25 cellular contexts compared by ENCODE assay signal in the genomic region with DNA sequence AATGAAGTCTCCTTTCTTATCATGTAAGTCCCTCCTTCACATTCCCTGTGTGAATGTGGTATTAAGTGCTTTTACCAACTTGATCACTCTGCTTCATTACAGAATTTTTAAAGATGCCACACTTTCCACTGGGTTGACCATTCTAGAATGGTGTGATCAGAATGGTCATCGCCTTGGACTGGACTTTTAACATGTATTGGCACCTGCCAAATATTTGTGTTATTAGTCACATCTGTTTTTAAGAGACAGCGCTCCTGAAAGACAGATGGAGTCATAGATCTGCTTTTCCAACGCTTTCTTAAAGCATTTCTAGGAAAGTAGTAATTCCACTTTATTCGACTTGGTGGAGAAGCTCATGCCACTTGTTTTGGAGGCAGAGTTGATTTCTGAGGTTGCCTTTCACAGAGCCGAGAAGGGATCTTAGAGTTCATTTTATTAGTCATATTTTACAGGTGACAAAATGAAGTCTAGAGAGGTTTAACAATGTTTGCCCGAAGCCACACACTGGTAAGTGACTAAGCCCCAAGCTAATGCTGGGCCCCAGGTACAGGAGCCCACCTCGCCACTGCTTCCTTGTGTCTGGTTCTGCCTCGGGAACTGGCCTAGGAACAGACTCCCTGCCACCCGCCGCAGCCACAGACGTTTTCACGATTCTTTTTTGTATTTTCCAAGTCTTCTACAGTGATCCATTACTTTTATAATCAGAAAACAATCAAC. TPM values are rescaled to one million over a fixed set of nuclear protein-coding genes. Genes with fewer than 3 reads are reported as not detected.
DNase-seq lines count a peak whose midpoint lies in the region; ATAC-seq, FAIRE-seq and TF ChIP-seq lines count a peak whose summit lies in the region.
"Had no signal": no experiment of that assay in that cellular context is flagged by ENCODE, and none has a peak within 500 bp of the region (broad histone marks: within the 10 kb centered on the region; RNA-seq: fewer than 3 reads in every experiment).

No MANE protein-coding gene starts in this region.

- TF ChIP-seq RAD21 in HepG2 (CRISPR knock-in tag; IDR thresholded peaks at IDR 0.05): no peak
- TF ChIP-seq RAD21 in SK-N-SH (IDR thresholded peaks at IDR 0.05; ENCODE audit: low read length): no peak

- peak overlapping the region; percentile 94 for H2BK12ac ChIP-seq in trophoblast cell (ENCODE audit: low read length)

- no peak overlapping the region for H3K4me3 ChIP-seq in cardiac muscle cell
- H3K4me3 ChIP-seq in heart left ventricle: no peak overlapping the region
- no peak overlapping the region for H3K4me3 ChIP-seq in HepG2 (replicated peaks in 1 of 3; ENCODE audit: insufficient read depth in 1 of 3, low read depth in 2 of 3, low read length in 3 of 3)
- H3K4me3 ChIP-seq in trophoblast cell (ENCODE audit: low read depth, low read length): no peak overlapping the region
- no peak overlapping the region for H3K4me3 ChIP-seq in SK-N-SH (ENCODE audit: low read depth in 2 of 2, low read length in 1 of 2)
- H3K4me3 ChIP-seq: GM12878, Peyer's patch, SJSA1 had no signal

- peak overlapping the region; percentile 94 for H4K91ac ChIP-seq in trophoblast cell (ENCODE audit: low read depth, low read length)

- no peak overlapping the region for H2AK5ac ChIP-seq in trophoblast cell (ENCODE audit: low read length)

- H2BK5ac ChIP-seq in trophoblast cell (ENCODE audit: low read depth, low read length, poor library complexity): peak overlapping the region; percentile 97

- H3K18ac ChIP-seq in trophoblast cell (ENCODE audit: low read length): peak overlapping the region; percentile 77

- peaks cover 41% of the 10 kb centered on the region for H3K79me1 ChIP-seq in trophoblast cell (ENCODE audit: low read length)

- 87 to 92% (median 90%) methylated on average over 12 of the region's 12 CpGs for WGBS in heart left ventricle, 4 donors
- WGBS in HepG2 (ENCODE audit: low lambda C conversion rate): 30% methylated on average over 12 of the region's 12 CpGs
- WGBS in trophoblast cell (ENCODE audit: extremely low coverage, insufficient coverage, insufficient read length): no CpG with 5 or more reads among the region's 12 CpGs
- WGBS in SK-N-SH (ENCODE audit: low lambda C conversion rate): 82% methylated on average over 12 of the region's 12 CpGs

- no peak overlapping the region for H3K23ac ChIP-seq in trophoblast cell (ENCODE audit: low read length)

- H3K4me1 ChIP-seq in cardiac muscle cell (ENCODE audit: low read depth): peaks cover 9% of the 10 kb centered on the region
- peaks cover 0 to 22% (median 6%) of the 10 kb centered on the region in 12 donors for H3K4me1 ChIP-seq in heart left ventricle
- peaks cover 22% of the 10 kb centered on the region for H3K4me1 ChIP-seq in HepG2 (ENCODE audit: insufficient read depth, low read length)
- peaks cover 13 to 27% of the 10 kb centered on the region in 2 experiments for H3K4me1 ChIP-seq in trophoblast cell (ENCODE audit: control insufficient read depth in 1 of 2, insufficient read depth in 2 of 2, low read length in 2 of 2)
- no peaks in the 10 kb centered on the region; a peak in 1 of 4 replicates for H3K4me1 ChIP-seq in SK-N-SH (ENCODE audit: control insufficient read depth in 1 of 2, insufficient read depth in 2 of 2, low read depth in 1 of 2, low read length in 1 of 2)

- no peak for DNase-seq in cardiac muscle cell (ENCODE audit: low read depth in 1 of 2, low spot score in 1 of 2)
- no peak for DNase-seq in heart left ventricle
- DNase-seq in HepG2 (ENCODE audit: low spot score): no peak
- no peak for DNase-seq in trophoblast cell
- DNase-seq in SK-N-SH: no peak
- DNase-seq in NCI-H1105 (lab: John Stamatoyannopoulos, UW): no peak
- DNase-seq in HFFc6: no peak
- DNase-seq: COR-L47, DMS153, H7, IMR-90, Karpas-422, MM.1S, NCI-H1092, NCI-H146, NCI-H2081, NCI-H2171 treated with DMSO at 0.1 percent for 48 hours, NCI-H446 treated with DMSO at 0.1 percent for 48 hours, NCI-H69, Peyer's patch had no signal

- CTCF ChIA-PET in HepG2 (lab: Yijun Ruan, JAX; ENCODE audit: low intra/inter-chr PET ratio, low total read pairs) (no interaction called here), SK-N-SH (lab: Yijun Ruan, JAX) (interaction anchor here (1.2 to 8.8 kb wide), 4 partner anchors 39 to 637 kb away, joined by 3 to 133 read pairs (median 3); no protein-coding TSS in a partner anchor)

- in situ Hi-C loops in HepG2 (cut with HindIII; ENCODE audit: extremely low pct_ligation_motif_present, low pct_unique_long_range_greater_than_20kb): loop anchor here (5.0 kb wide), 1 partner anchor 465 kb away; no protein-coding TSS in a partner anchor

- no peaks in the 10 kb centered on the region; the same call in 1 of the 2 replicates for H3K36me3 Mint-ChIP-seq in HFFc6 (ENCODE audit: low read depth)

- no peak overlapping the region for H3K4me2 ChIP-seq in HepG2 (ENCODE audit: low read depth, low read length)
- H3K4me2 ChIP-seq in trophoblast cell (ENCODE audit: low read length): no peak overlapping the region
- no peak overlapping the region for H3K4me2 ChIP-seq in SK-N-SH

- TF ChIP-seq EP300 in HepG2 (IDR thresholded peaks at IDR 0.05; ENCODE audit: low read depth in 2 of 2, low read length in 2 of 2) (no peak), HepG2 (CRISPR knock-in tag; IDR thresholded peaks at IDR 0.05; ENCODE audit: borderline replicate concordance) (no peak), SK-N-SH (IDR thresholded peaks at IDR 0.05; ENCODE audit: borderline replicate concordance in 1 of 2, low read depth in 1 of 2, low read length in 1 of 2) (no peak)

- no peak overlapping the region for H4K8ac ChIP-seq in trophoblast cell (ENCODE audit: low read depth, low read length)

- H3K79me2 ChIP-seq in HepG2 (ENCODE audit: insufficient read depth, low read length) (no peaks in the 10 kb centered on the region), trophoblast cell (ENCODE audit: control insufficient read depth, insufficient read depth, low read length, poor library complexity) (no peaks in the 10 kb centered on the region), SK-N-SH (ENCODE audit: insufficient read depth) (no peaks in the 10 kb centered on the region)

- no TSS peak for BruUV-seq in HepG2 (replicated peaks; lab: Mats Ljungman, UMichigan)

- peak overlapping the region; percentile 75 for H3K14ac ChIP-seq in trophoblast cell (ENCODE audit: low read length)

- H3K9me3 ChIP-seq in cardiac muscle cell (ENCODE audit: low read depth) (no peaks in the 10 kb centered on the region), heart left ventricle (no peaks in the 10 kb centered on the region), HepG2 (ENCODE audit: low read length) (no peaks in the 10 kb centered on the region), trophoblast cell (ENCODE audit: insufficient read depth, low read depth, low read length) (no peaks in the 10 kb centered on the region), SK-N-SH (no peaks in the 10 kb centered on the region)
- H3K9me3 ChIP-seq: Peyer's patch, SJSA1 had no signal

- H4K20me1 ChIP-seq in HepG2 (ENCODE audit: insufficient read depth, low read length) (no peaks in the 10 kb centered on the region), SK-N-SH (ENCODE audit: insufficient read depth) (no peaks in the 10 kb centered on the region)

- peak overlapping the region; percentile 94 for H2BK120ac ChIP-seq in trophoblast cell (ENCODE audit: insufficient read depth, low read length, poor library complexity)

- intact Hi-C loops in heart left ventricle (cut with DNase I): loop anchor here in 4 of 10 donors (5.0 to 10.0 kb wide), 3 partner anchors 325 to 635 kb away; no protein-coding TSS in a partner anchor
- intact Hi-C loops in HepG2 (cut with micrococcal nuclease; ENCODE audit: unreplicated experiment): no loop called here

- H3K9ac ChIP-seq in HepG2 (ENCODE audit: insufficient read depth, low read depth, low read length) (no peak overlapping the region), trophoblast cell (ENCODE audit: low read length) (no peak overlapping the region), SK-N-SH (no peak overlapping the region)

- POLR2A ChIA-PET in HepG2 (lab: Yijun Ruan, JAX) (no interaction called here), SK-N-SH (lab: Yijun Ruan, JAX) (no interaction called here)

- H3K9me3 Mint-ChIP-seq in HFFc6: no peaks in the 10 kb centered on the region

- peak overlapping the region; percentile 60 for H3K4ac ChIP-seq in trophoblast cell (ENCODE audit: low read depth, low read length)

- H3K36me3 ChIP-seq in cardiac muscle cell (no peaks in the 10 kb centered on the region), heart left ventricle (no peaks in the 10 kb centered on the region), HepG2 (replicated peaks in 1 of 2; ENCODE audit: control insufficient read depth in 1 of 2, insufficient read depth in 2 of 2, low read length in 2 of 2) (no peaks in the 10 kb centered on the region), trophoblast cell (ENCODE audit: control insufficient read depth in 1 of 2, insufficient read depth in 2 of 2, low read length in 2 of 2) (no peaks in the 10 kb centered on the region), SK-N-SH (replicated peaks in 1 of 2; ENCODE audit: control insufficient read depth in 1 of 2, insufficient read depth in 2 of 2, low read length in 1 of 2) (no peaks in the 10 kb centered on the region)
- H3K36me3 ChIP-seq: Peyer's patch, SJSA1 had no signal

- no peak for FAIRE-seq in HepG2 (lab: Jason Lieb, UNC)
- FAIRE-seq: GM12878 had no signal

- H2AFZ ChIP-seq in HepG2 (ENCODE audit: low read length): no peak overlapping the region
- no peak overlapping the region for H2AFZ ChIP-seq in trophoblast cell (ENCODE audit: insufficient read depth, low read length, poor library complexity)
- no peak overlapping the region for H2AFZ ChIP-seq in SK-N-SH (ENCODE audit: low read depth)

- H4K12ac ChIP-seq in trophoblast cell (ENCODE audit: low read depth, low read length): no peak overlapping the region

- H3K27me3 Mint-ChIP-seq in HFFc6 (ENCODE audit: insufficient read depth): peaks cover 36% of the 10 kb centered on the region

- no peaks in the 10 kb centered on the region for H3K9me2 ChIP-seq in SK-N-SH

- no peak for ATAC-seq in heart left ventricle
- ATAC-seq in HepG2: no peak
- ATAC-seq in GM21786 (IDR thresholded peaks at IDR 0.05; ENCODE audit: unreplicated experiment): no peak
- ATAC-seq: GM12878 had no signal

- peaks cover 30% of the 10 kb centered on the region for H3K4me1 Mint-ChIP-seq in HFFc6 (ENCODE audit: low read depth)

- TF ChIP-seq CTCF in cardiac muscle cell (IDR thresholded peaks at IDR 0.05; ENCODE audit: low read depth, low read length) (no peak), heart left ventricle (IDR thresholded peaks at IDR 0.05) (no peak), HepG2 (CRISPR knock-in tag; IDR thresholded peaks at IDR 0.05) (no peak), SK-N-SH (IDR thresholded peaks at IDR 0.05) (no peak), HFFc6 (IDR thresholded peaks at IDR 0.05) (no peak)

- no peak overlapping the region for H3K27ac Mint-ChIP-seq in HFFc6

- H3K27me3 ChIP-seq in cardiac muscle cell (no peaks in the 10 kb centered on the region), heart left ventricle (peaks cover 0 to 37% (median 0%) of the 10 kb centered on the region in 9 donors), HepG2 (ENCODE audit: control insufficient read depth in 1 of 2, insufficient read depth in 2 of 2, low read length in 2 of 2) (peaks cover 5 to 48% of the 10 kb centered on the region in 2 experiments), trophoblast cell (ENCODE audit: insufficient read depth, low read length) (no peaks in the 10 kb centered on the region), SK-N-SH (ENCODE audit: insufficient read depth) (peaks cover 9% of the 10 kb centered on the region; the same call in 1 of the 2 replicates)
- H3K27me3 ChIP-seq: Peyer's patch, SJSA1 had no signal

- peak overlapping the region; percentile 36 for H3K27ac ChIP-seq in cardiac muscle cell
- no peak overlapping the region for H3K27ac ChIP-seq in heart left ventricle
- H3K27ac ChIP-seq in HepG2 (ENCODE audit: extremely low read length, insufficient read depth, low read length): no peak overlapping the region
- H3K27ac ChIP-seq in trophoblast cell (ENCODE audit: low read depth, low read length): peak overlapping the region; percentile 87
- H3K27ac ChIP-seq in SK-N-SH (ENCODE audit: low read depth in 2 of 2, low read length in 1 of 2): no peak overlapping the region
- H3K27ac ChIP-seq: 22Rv1, HL-60, Peyer's patch, SJSA1 had no signal

- TF ChIP-seq POLR2A in heart left ventricle (IDR thresholded peaks at IDR 0.05): no peak
- no peak for TF ChIP-seq POLR2A in HepG2 (IDR thresholded peaks at IDR 0.05; ENCODE audit: insufficient read depth in 1 of 2, low read depth in 2 of 2, low read length in 2 of 2)

- no peak overlapping the region for H3K4me3 Mint-ChIP-seq in HFFc6

- no peaks in the 10 kb centered on the region for H3F3A ChIP-seq in SK-N-SH (replicated peaks; ENCODE audit: insufficient read depth)

RNA-seq across cellular contexts. Expression of gene BAMBI, which starts 10.4 kb away (rescaled TPM):
- total RNA-seq in cardiac muscle cell (651 and 1,010 TPM in 2 replicates), heart left ventricle (10 to 100 TPM; 10.8 to 44.7 (median 24.8) TPM), HepG2 (2016; rRNA removed; fragmentation: Illumina TruSeq; extraction: Trizol) (13.2 and 23.6 TPM in 2 replicates)
- polyA plus RNA-seq in cardiac muscle cell (715 and 1,076 TPM in 2 replicates), heart left ventricle (10 to 100 TPM in 1 of 2 donors, 1 to 10 TPM in 1; 5.3 to 53.3 TPM), HepG2 (2011; rRNA removed) (12.0 and 12.9 TPM in 2 replicates), SK-N-SH (2012; rRNA removed) (2.8 and 2.9 TPM in 2 replicates)
- 5.9 and 7.5 TPM in 2 replicates for total RNA-seq in HepG2 (2016; cell fraction: cytosol; rRNA removed; fragmentation: Illumina TruSeq; extraction: Trizol; ENCODE audit: low read depth)
- total RNA-seq in HepG2 (2016; cell fraction: insoluble cytoplasmic fraction; rRNA removed; fragmentation: Illumina TruSeq; extraction: Trizol): 13.9 and 23.0 TPM in 2 replicates
- total RNA-seq in HepG2 (2016; cell fraction: membrane; rRNA removed; fragmentation: Illumina TruSeq; extraction: Trizol): 12.2 and 13.9 TPM in 2 replicates
- total RNA-seq in HepG2 (2016; cell fraction: nucleus; rRNA removed; fragmentation: Illumina TruSeq; extraction: Trizol): 26.5 and 27.4 TPM in 2 replicates
- 11.4 and 12.6 TPM in 2 replicates for polyA plus RNA-seq in HepG2 (2011; cell fraction: cytosol; rRNA removed)
- 15.1 and 17.1 TPM in 2 replicates for polyA plus RNA-seq in HepG2 (2011; cell fraction: nucleus; rRNA removed)
- polyA plus RNA-seq in HepG2 (2012): 14.8 and 39.0 TPM in 2 replicates
- 3.1 and 4.6 TPM in 2 replicates for polyA plus RNA-seq in HepG2 (2016; cell fraction: cytosol; fragmentation: Illumina TruSeq; extraction: Trizol; ENCODE audit: low read depth)
- polyA plus RNA-seq in HepG2 (2016; cell fraction: insoluble cytoplasmic fraction; fragmentation: Illumina TruSeq; extraction: Trizol; ENCODE audit: low read depth): 11.2 and 12.5 TPM in 2 replicates
- polyA plus RNA-seq in HepG2 (2016; cell fraction: membrane; fragmentation: Illumina TruSeq; extraction: Trizol; ENCODE audit: low read depth): 6.7 and 8.6 TPM in 2 replicates
- polyA plus RNA-seq in HepG2 (2016; cell fraction: nucleus; fragmentation: Illumina TruSeq; extraction: Trizol; ENCODE audit: insufficient read depth, low read depth): 45.7 and 45.8 TPM in 2 replicates
- polyA minus RNA-seq in HepG2 (2011; rRNA and poly(A)+ RNA removed; ENCODE audit: low replicate concordance): 2.5 and 6.7 TPM in 2 replicates
- polyA minus RNA-seq in HepG2 (2011; cell fraction: cytosol; rRNA and poly(A)+ RNA removed): 6.2 and 7.0 TPM in 2 replicates
- polyA minus RNA-seq in HepG2 (2011; cell fraction: nucleus; rRNA and poly(A)+ RNA removed): 6.8 and 10.7 TPM in 2 replicates
- 372 and 404 TPM in 2 replicates for polyA plus RNA-seq in trophoblast cell (2013)
- 3.0 and 4.1 TPM in 2 replicates for polyA plus RNA-seq in SK-N-SH (2012; cell fraction: cytosol; rRNA removed)
- 3.3 and 3.8 TPM in 2 replicates for polyA plus RNA-seq in SK-N-SH (2012; cell fraction: nucleus; rRNA removed)
- 1 to 10 TPM; 1.6 to 2.3 (median 2.2) TPM for total RNA-seq in HFFc6 (2021; fragmentation: NEBNext Ultra II Directional; extraction: Animal tissue kit (Norgen Biotek cat#: 25700))

Comparison
In these comparisons a context has a peak if more than half of its experiments do, and no peak if none do; other contexts are left out.
1. H3K27ac ChIP-seq: peak in cardiac muscle cell (single experiment) and trophoblast cell (single experiment); none in heart left ventricle (0 of 12), HepG2 (single experiment) and SK-N-SH (0 of 2).
2. RNA of gene BAMBI, which starts 10.4 kb away (total RNA-seq): 651 to 1,010 TPM in cardiac muscle cell; 10.8 to 44.7 TPM in heart left ventricle, 5.9 to 27.4 TPM in HepG2 and 1.6 to 2.3 TPM in HFFc6; every median in the first group is over 10 times any median in the second.